ENCODE assay signal across 15 cellular contexts in the genomic region with DNA sequence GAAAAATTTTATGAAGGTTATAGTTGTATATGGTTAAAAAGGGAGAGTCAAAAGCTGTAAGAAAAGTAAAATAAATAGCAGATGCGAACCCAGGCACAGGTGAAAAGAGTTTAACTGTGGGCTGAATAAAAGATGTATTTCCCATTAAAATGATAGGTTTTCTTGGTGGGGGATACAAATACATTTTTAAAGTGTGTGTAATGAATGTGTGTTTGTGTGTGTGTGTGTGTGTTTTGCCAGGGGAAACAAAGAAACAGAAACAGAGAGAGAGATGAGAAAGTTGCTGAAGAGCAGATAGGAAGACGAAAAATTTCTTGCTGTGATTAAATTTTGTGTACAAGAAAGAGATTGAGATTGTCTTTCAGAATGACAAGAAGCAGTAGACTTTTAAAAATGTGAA. TPM values are rescaled to one million over a fixed set of nuclear protein-coding genes. Genes with fewer than 3 reads are reported as not detected.
DNase-seq lines count a peak whose midpoint lies in the region; ATAC-seq and TF ChIP-seq lines count a peak whose summit lies in the region.
"Had no signal": no experiment of that assay in that cellular context is flagged by ENCODE, and none has a peak within 500 bp of the region (broad histone marks: within the 10 kb centered on the region; RNA-seq: fewer than 3 reads in every experiment).

No MANE protein-coding gene starts in this region.

- H3K4me1 Mint-ChIP-seq in activated CD4-positive, alpha-beta memory T cell treated with anti-CD3 and anti-CD28 coated beads, Interleukin-2, amount 10 ng/mL, durations not matched to agents 7 days and 5 days, result no peaks in the 10 kb centered on the region
- H3K4me1 Mint-ChIP-seq in CD4-positive, alpha-beta memory T cell, result no peaks in the 10 kb centered on the region
- H3K4me1 Mint-ChIP-seq: activated B cell treated with CpG ODN at 0.5 μM for 24 hours; CD4-positive, CD25-positive, alpha-beta regulatory T cell; stimulated activated effector memory CD8-positive, alpha-beta T cell treated with anti-CD3 and anti-CD28 coated beads, Interleukin-12 subunit alpha, Interleukin-12 subunit beta, amount 100 ng/mL, for 72 hours had no signal

- POLR2A ChIA-PET in activated CD4-positive, alpha-beta memory T cell treated with anti-CD3 and anti-CD28 coated beads, Interleukin-2, amount 10 ng/mL, durations not matched to agents 7 days and 5 days (lab: Charles Lee), result no interaction called here
- POLR2A ChIA-PET in CD4-positive, alpha-beta memory T cell (lab: Charles Lee; ENCODE audit: partially characterized antibody), result no interaction called here

- H3K9me3 ChIP-seq in GM23248 (ENCODE audit: low read depth), result no peaks in the 10 kb centered on the region
- H3K9me3 ChIP-seq in adipocyte (ENCODE audit: control insufficient read depth, low read length), result no peaks in the 10 kb centered on the region
- no peaks in the 10 kb centered on the region for H3K9me3 ChIP-seq in skeletal muscle tissue (ENCODE audit: control insufficient read depth in 3 of 3, low read length in 3 of 3)
- H3K9me3 ChIP-seq in CD4-positive, alpha-beta memory T cell (ENCODE audit: control insufficient read depth in 1 of 2, low read length in 2 of 2), result no peaks in the 10 kb centered on the region

- no peaks in the 10 kb centered on the region for H3K27me3 ChIP-seq in GM23248 (replicated peaks; ENCODE audit: insufficient read depth)
- no peaks in the 10 kb centered on the region for H3K27me3 ChIP-seq in adipocyte (replicated peaks; ENCODE audit: control insufficient read depth, insufficient read depth, low read length)
- no peaks in the 10 kb centered on the region for H3K27me3 ChIP-seq in skeletal muscle tissue (ENCODE audit: control insufficient read depth in 3 of 3, insufficient read depth in 3 of 3, low read length in 3 of 3)
- no peaks in the 10 kb centered on the region for H3K27me3 ChIP-seq in CD4-positive, alpha-beta memory T cell (ENCODE audit: insufficient read depth, low read length)

- H3K36me3 ChIP-seq in GM23248 (ENCODE audit: low read depth) (peaks cover 8% of the 10 kb centered on the region; the same call in 1 of the 2 replicates), adipocyte (ENCODE audit: control insufficient read depth, insufficient read depth, low read length, severe bottlenecking) (no peaks in the 10 kb centered on the region), skeletal muscle tissue (ENCODE audit: control insufficient read depth in 3 of 3, insufficient read depth in 3 of 3, low read length in 3 of 3) (no peaks in the 10 kb centered on the region)
- H3K36me3 ChIP-seq in CD4-positive, alpha-beta memory T cell (ENCODE audit: insufficient read depth, low read length), result no peaks in the 10 kb centered on the region

- H3K27ac ChIP-seq in GM23248, result peak overlapping the region; percentile 89
- H3K27ac ChIP-seq in skeletal muscle tissue (ENCODE audit: low read depth, low read length), result peak overlapping the region; percentile 75
- no peak overlapping the region for H3K27ac ChIP-seq in CD4-positive, alpha-beta memory T cell (ENCODE audit: low read depth, low read length)

- H3K9ac ChIP-seq in GM23248, result peak overlapping the region; percentile 74
- H3K9ac ChIP-seq in adipocyte (ENCODE audit: low read length), result peak overlapping the region; percentile 55
- peak overlapping the region in 2 of 3 donors; percentile 6 to 55 for H3K9ac ChIP-seq in skeletal muscle tissue (ENCODE audit: low read depth in 1 of 3, low read length in 3 of 3)

- H3K4me3 ChIP-seq in GM23248 (peak overlapping the region; percentile 58), adipocyte (ENCODE audit: low read length) (peak overlapping the region; percentile 53), skeletal muscle tissue (ENCODE audit: low read length in 3 of 3) (peak overlapping the region in 1 of 3 donors; percentile 3), foreskin fibroblast (ENCODE audit: low read depth in 1 of 2, low read length in 2 of 2) (no peak overlapping the region)
- H3K4me3 ChIP-seq in CD4-positive, alpha-beta memory T cell (ENCODE audit: low read length in 2 of 2), result no peak overlapping the region

- peak overlapping the region; percentile 42; the same call in 1 of the 2 replicates for H2AFZ ChIP-seq in GM23248

- H3K4me2 ChIP-seq in GM23248 (ENCODE audit: unreplicated experiment), result peak overlapping the region; percentile 81

- H3F3A ChIP-seq in GM23248 (ENCODE audit: insufficient read depth), result peaks cover 38% of the 10 kb centered on the region

- TF ChIP-seq CTCF in foreskin fibroblast (IDR thresholded peaks at IDR 0.05; ENCODE audit: low read depth, low read length), result no peak

- no peaks in the 10 kb centered on the region for H3K36me3 Mint-ChIP-seq in activated CD4-positive, alpha-beta memory T cell treated with anti-CD3 and anti-CD28 coated beads, Interleukin-2, amount 10 ng/mL, durations not matched to agents 7 days and 5 days (ENCODE audit: low read depth)
- H3K36me3 Mint-ChIP-seq in CD4-positive, alpha-beta memory T cell, result no peaks in the 10 kb centered on the region
- H3K36me3 Mint-ChIP-seq: CD4-positive, CD25-positive, alpha-beta regulatory T cell; stimulated activated effector memory CD8-positive, alpha-beta T cell treated with anti-CD3 and anti-CD28 coated beads, Interleukin-12 subunit alpha, Interleukin-12 subunit beta, amount 100 ng/mL, for 72 hours had no signal

- H3K9me3 Mint-ChIP-seq in activated CD4-positive, alpha-beta memory T cell treated with anti-CD3 and anti-CD28 coated beads, Interleukin-2, amount 10 ng/mL, durations not matched to agents 7 days and 5 days, result no peaks in the 10 kb centered on the region
- H3K9me3 Mint-ChIP-seq in CD4-positive, alpha-beta memory T cell, result peaks cover 0 to 4% (median 0%) of the 10 kb centered on the region in 8 donors
- H3K9me3 Mint-ChIP-seq: activated B cell treated with CpG ODN at 0.5 μM for 24 hours had no signal

- ATAC-seq in GM21737 (IDR thresholded peaks at IDR 0.05; ENCODE audit: unreplicated experiment), result no peak
- ATAC-seq: stimulated activated effector memory CD8-positive, alpha-beta T cell treated with anti-CD3 and anti-CD28 coated beads, Interleukin-12 subunit alpha, Interleukin-12 subunit beta, amount 100 ng/mL, for 72 hours had no signal

- 60 to 65% methylated on average over 2 of the region's 2 CpGs for WGBS in GM23248 (ENCODE audit: low coverage in 1 of 2, low lambda C conversion rate in 2 of 2, missing lambda C conversion rate in 2 of 2), 2 experiments

- H3K9me2 ChIP-seq in GM23248 (ENCODE audit: insufficient read depth), result no peaks in the 10 kb centered on the region

- CTCF ChIA-PET in activated CD4-positive, alpha-beta memory T cell treated with anti-CD3 and anti-CD28 coated beads, Interleukin-2, amount 10 ng/mL, durations not matched to agents 7 days and 5 days (lab: Charles Lee), result no interaction called here
- CTCF ChIA-PET in CD4-positive, alpha-beta memory T cell (lab: Charles Lee; ENCODE audit: partially characterized antibody), result no interaction called here

- intact Hi-C loops in CD4-positive, alpha-beta memory T cell (cut with micrococcal nuclease), result no loop called here

- in situ Hi-C loops in GM23248 (cut with MboI), result no loop called here

- H3K79me2 ChIP-seq in GM23248 (ENCODE audit: insufficient read depth), result peaks cover 47% of the 10 kb centered on the region

- H4K20me1 ChIP-seq in GM23248 (ENCODE audit: insufficient read depth), result no peaks in the 10 kb centered on the region

- H3K4me3 Mint-ChIP-seq in activated CD4-positive, alpha-beta memory T cell treated with anti-CD3 and anti-CD28 coated beads, Interleukin-2, amount 10 ng/mL, durations not matched to agents 7 days and 5 days, result no peak overlapping the region
- no peak overlapping the region for H3K4me3 Mint-ChIP-seq in CD4-positive, alpha-beta memory T cell
- H3K4me3 Mint-ChIP-seq: activated B cell treated with CpG ODN at 0.5 μM for 24 hours; CD4-positive, CD25-positive, alpha-beta regulatory T cell; stimulated activated effector memory CD8-positive, alpha-beta T cell treated with anti-CD3 and anti-CD28 coated beads, Interleukin-12 subunit alpha, Interleukin-12 subunit beta, amount 100 ng/mL, for 72 hours had no signal

- H3K27ac Mint-ChIP-seq in activated CD4-positive, alpha-beta memory T cell treated with anti-CD3 and anti-CD28 coated beads, Interleukin-2, amount 10 ng/mL, durations not matched to agents 7 days and 5 days, result no peak overlapping the region
- no peak overlapping the region for H3K27ac Mint-ChIP-seq in CD4-positive, alpha-beta memory T cell
- H3K27ac Mint-ChIP-seq: activated B cell treated with CpG ODN at 0.5 μM for 24 hours; CD4-positive, CD25-positive, alpha-beta regulatory T cell; stimulated activated effector memory CD8-positive, alpha-beta T cell treated with anti-CD3 and anti-CD28 coated beads, Interleukin-12 subunit alpha, Interleukin-12 subunit beta, amount 100 ng/mL, for 72 hours had no signal

- DNase-seq in GM23248 (peak; percentile 24), adipocyte (ENCODE audit: low read depth) (no peak), kidney tubule cell (ENCODE audit: low spot score) (peak; percentile 37), foreskin fibroblast (no peak)
- no peak for DNase-seq in activated CD4-positive, alpha-beta memory T cell treated with anti-CD3 and anti-CD28 coated beads, Interleukin-2, amount 10 ng/mL, durations not matched to agents 7 days and 5 days
- no peak for DNase-seq in CD4-positive, alpha-beta memory T cell
- DNase-seq: activated B cell treated with CpG ODN at 0.5 μM for 24 hours; activated T-cell treated with anti-CD3 and anti-CD28 coated beads, Interleukin-2, amount 50 U/mL, for 48 hours; CD4-positive, CD25-positive, alpha-beta regulatory T cell; NCI-H146; nucleus accumbens; stimulated activated CD4-positive, alpha-beta T cell treated with anti-CD3 and anti-CD28 coated beads, Interleukin-2, amount 100 ng/mL, for 24 hours had no signal

- H3K27me3 Mint-ChIP-seq in activated CD4-positive, alpha-beta memory T cell treated with anti-CD3 and anti-CD28 coated beads, Interleukin-2, amount 10 ng/mL, durations not matched to agents 7 days and 5 days, result no peaks in the 10 kb centered on the region
- no peaks in the 10 kb centered on the region for H3K27me3 Mint-ChIP-seq in CD4-positive, alpha-beta memory T cell
- H3K27me3 Mint-ChIP-seq: activated B cell treated with CpG ODN at 0.5 μM for 24 hours had no signal

- H3K4me1 ChIP-seq in GM23248 (ENCODE audit: insufficient read depth), result peaks cover 59% of the 10 kb centered on the region
- H3K4me1 ChIP-seq in adipocyte (ENCODE audit: control insufficient read depth, insufficient read depth, low read length), result peaks cover 65% of the 10 kb centered on the region
- peaks cover 0 to 10% (median 8%) of the 10 kb centered on the region in 3 donors for H3K4me1 ChIP-seq in skeletal muscle tissue (ENCODE audit: control insufficient read depth in 3 of 3, insufficient read depth in 3 of 3, low read length in 3 of 3)
- no peaks in the 10 kb centered on the region for H3K4me1 ChIP-seq in CD4-positive, alpha-beta memory T cell (ENCODE audit: insufficient read depth, low read length)

RNA-seq across cellular contexts. Expression of gene TFPI, which starts 12.1 kb away (rescaled TPM):
- total RNA-seq in GM23248 (2014; rRNA removed; shearing (Covaris generic)), result 31.5 and 48.7 TPM in 2 replicates
- polyA plus RNA-seq in GM23248 (2016; fragmentation: Nextera tagmentation; extraction: Ambion mirVana), result 62.0 and 64.4 TPM in 2 replicates
- total RNA-seq in skeletal muscle tissue, result 47.0 TPM
- total RNA-seq in activated CD4-positive, alpha-beta memory T cell treated with anti-CD3 and anti-CD28 coated beads, Interleukin-2, amount 10 ng/mL, durations not matched to agents 7 days and 5 days, result not detected
- not detected for total RNA-seq in CD4-positive, alpha-beta memory T cell
- not detected for polyA plus RNA-seq in CD4-positive, alpha-beta memory T cell
- total RNA-seq: activated B cell treated with CpG ODN at 0.5 μM for 24 hours had no signal
- polyA plus RNA-seq: CD4-positive, CD25-positive, alpha-beta regulatory T cell had no signal

Comparison
In these comparisons a context has a peak if more than half of its experiments do, and no peak if none do; other contexts are left out.
1. DNase-seq: peak in GM23248 (single experiment) and kidney tubule cell (single experiment); none in adipocyte (single experiment), foreskin fibroblast (0 of 2), activated CD4-positive, alpha-beta memory T cell treated with anti-CD3 and anti-CD28 coated beads, Interleukin-2, amount 10 ng/mL, durations not matched to agents 7 days and 5 days (single experiment) and CD4-positive, alpha-beta memory T cell (0 of 5).
2. H3K4me3 ChIP-seq: peak in GM23248 (single experiment) and adipocyte (single experiment); none in foreskin fibroblast (0 of 2) and CD4-positive, alpha-beta memory T cell (0 of 2).
3. RNA of gene TFPI, which starts 12.1 kb away (total RNA-seq): 31.5 to 48.7 TPM in GM23248 and 47.0 TPM in skeletal muscle tissue (single experiment); not detected in CD4-positive, alpha-beta memory T cell and not detected in activated CD4-positive, alpha-beta memory T cell treated with anti-CD3 and anti-CD28 coated beads, Interleukin-2, amount 10 ng/mL, durations not matched to agents 7 days and 5 days; every median in the first group is over 10 times any median in the second.
4. Peak in every context shown above with its lines, with median percentiles within 50 percentile points of each other: H3K9ac ChIP-seq.